Comparison of ENCODE assay signal across 8 cellular contexts in the genomic region with DNA sequence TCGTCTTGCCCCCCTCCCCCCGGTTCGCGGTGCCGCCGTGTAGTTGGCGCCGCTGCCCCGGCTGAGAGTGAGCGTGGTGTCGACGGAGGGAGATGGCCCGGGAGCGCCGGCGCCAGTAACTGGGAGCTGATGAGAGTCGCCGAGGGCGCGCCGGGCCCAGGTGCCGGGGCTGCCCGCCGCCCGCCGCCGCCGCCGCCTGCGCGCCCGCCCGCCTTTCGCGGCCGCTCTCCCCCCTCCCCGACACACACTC. TPM values are rescaled to one million over a fixed set of nuclear protein-coding genes. Genes with fewer than 3 reads are reported as not detected.
DNase-seq lines count a peak whose midpoint lies in the region; ATAC-seq and TF ChIP-seq lines count a peak whose summit lies in the region.

No MANE protein-coding gene starts in this region.

- peaks cover 34% of the 10 kb centered on the region for H3K36me3 ChIP-seq in right atrium auricular region

- H3K27ac Mint-ChIP-seq in stimulated activated memory B cell treated with anti-CD40 and anti-IgM and Interleukin-4, amounts not matched to agents 10 μg/mL and 1 μg/mL and 100 μg/mL, for 72 hours, result peak overlapping the region; percentile 98

- H3K4me3 ChIP-seq in GM12864 (ENCODE audit: low read depth, low read length) (peak overlapping the region; percentile 58), right atrium auricular region (peak overlapping the region; percentile 94 to 97)

- H3K4me1 ChIP-seq in right atrium auricular region, result peaks cover 0 to 51% of the 10 kb centered on the region in 2 donors

- TF ChIP-seq CTCF in GM12864 (IDR thresholded peaks at IDR 0.05; ENCODE audit: low read depth, low read length, missing control alignments), result no peak
- TF ChIP-seq CTCF in right atrium auricular region (IDR thresholded peaks at IDR 0.05), result no peak

- H3K4me1 Mint-ChIP-seq in stimulated activated memory B cell treated with anti-CD40 and anti-IgM and Interleukin-4, amounts not matched to agents 10 μg/mL and 1 μg/mL and 100 μg/mL, for 72 hours, result peaks cover 51% of the 10 kb centered on the region

- H3K9me3 Mint-ChIP-seq in stimulated activated memory B cell treated with anti-CD40 and anti-IgM and Interleukin-4, amounts not matched to agents 10 μg/mL and 1 μg/mL and 100 μg/mL, for 72 hours, result no peaks in the 10 kb centered on the region

- peaks cover 48% of the 10 kb centered on the region for H3K36me3 Mint-ChIP-seq in stimulated activated memory B cell treated with anti-CD40 and anti-IgM and Interleukin-4, amounts not matched to agents 10 μg/mL and 1 μg/mL and 100 μg/mL, for 72 hours

- H3K27ac ChIP-seq in right atrium auricular region, result peak overlapping the region; percentile 99

- peak overlapping the region; percentile 97 for H3K4me3 Mint-ChIP-seq in stimulated activated memory B cell treated with anti-CD40 and anti-IgM and Interleukin-4, amounts not matched to agents 10 μg/mL and 1 μg/mL and 100 μg/mL, for 72 hours

- no peaks in the 10 kb centered on the region for H3K9me3 ChIP-seq in right atrium auricular region

- ATAC-seq in HG02610 (IDR thresholded peaks at IDR 0.05; ENCODE audit: unreplicated experiment), result peak; percentile 0
- ATAC-seq in SK-N-SH treated with all-trans-retinoic acid at 6 μM for 48 hours, result peak; percentile 4; the same call in 2 of the 3 replicates
- no peak for ATAC-seq in stimulated activated memory B cell treated with anti-CD40 and anti-IgM and Interleukin-4, amounts not matched to agents 10 μg/mL and 1 μg/mL and 100 μg/mL, for 72 hours

- no peaks in the 10 kb centered on the region for H3K27me3 ChIP-seq in right atrium auricular region

- no peaks in the 10 kb centered on the region for H3K27me3 Mint-ChIP-seq in stimulated activated memory B cell treated with anti-CD40 and anti-IgM and Interleukin-4, amounts not matched to agents 10 μg/mL and 1 μg/mL and 100 μg/mL, for 72 hours

- DNase-seq in GM12864 (ENCODE audit: low read depth) (no peak), right atrium auricular region (ENCODE audit: low spot score) (no peak), epidermal melanocyte (ENCODE audit: insufficient read length, low spot score) (no peak), cortex of kidney (lab: John Stamatoyannopoulos, UW) (no peak), NCI-H446 (lab: John Stamatoyannopoulos, UW) (no peak)

TF ChIP-seq in SK-N-SH treated with all-trans-retinoic acid at 6 μM for 48 hours, 23 proteins besides CTCF, POLR2A, EP300 and RAD21:
- TF ChIP-seq TCF4 (CRISPR knock-in tag; IDR thresholded peaks at IDR 0.05; ENCODE audit: borderline replicate concordance), result no peak

RNA-seq across cellular contexts. Expression of a gene that starts 0.3 kb away (rescaled TPM):
- 10 to 100 TPM; 75.4 to 94.1 TPM for total RNA-seq in right atrium auricular region
